11 cellular contexts compared by ENCODE assay signal in the genomic region with DNA sequence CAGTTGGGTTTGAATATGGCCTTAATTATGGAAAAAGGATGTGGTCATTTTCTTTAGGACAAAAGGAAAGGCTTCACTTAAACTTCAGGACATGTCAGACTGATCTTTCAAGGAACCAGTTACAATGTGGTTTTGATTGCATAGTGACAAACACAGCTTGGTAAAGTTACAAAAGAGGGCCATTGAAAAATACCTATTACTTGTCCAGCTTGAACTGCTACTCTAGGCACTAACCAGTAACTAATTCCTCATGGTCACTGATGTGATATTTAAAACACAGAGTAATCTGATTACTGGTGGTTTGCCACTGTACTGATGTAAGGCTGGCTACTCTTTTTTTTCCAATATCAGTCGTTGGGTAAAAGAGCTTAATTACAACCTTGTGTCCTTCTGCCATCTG. TPM values are rescaled to one million over a fixed set of nuclear protein-coding genes. Genes with fewer than 3 reads are reported as not detected.
A peak's percentile ranks its signal among the peaks of the same experiment; 100 is the strongest.
DNase-seq lines count a peak whose midpoint lies in the region; ATAC-seq, FAIRE-seq and TF ChIP-seq lines count a peak whose summit lies in the region.
"Had no signal": no experiment of that assay in that cellular context is flagged by ENCODE, and none has a peak within 500 bp of the region (broad histone marks: within the 10 kb centered on the region; RNA-seq: fewer than 3 reads in every experiment).

No MANE protein-coding gene starts in this region.

- peaks cover 6% of the 10 kb centered on the region for H3F3A ChIP-seq in PC-3 (ENCODE audit: low read length, unreplicated experiment)

- H3K9me1 ChIP-seq in endothelial cell of umbilical vein (replicated peaks; ENCODE audit: control insufficient read depth, extremely low read depth, insufficient read depth, low read length) = peaks cover 3% of the 10 kb centered on the region

- peaks cover 32% of the 10 kb centered on the region for H3K36me3 ChIP-seq in PC-3 (ENCODE audit: low read depth, low read length)
- H3K36me3 ChIP-seq in endothelial cell of umbilical vein (ENCODE audit: control insufficient read depth in 2 of 2, extremely low read depth in 1 of 2, insufficient read depth in 2 of 2, low read length in 2 of 2) = peaks cover under 1 to 18% of the 10 kb centered on the region in 2 experiments
- no peaks in the 10 kb centered on the region for H3K36me3 ChIP-seq in skeletal muscle satellite cell (ENCODE audit: insufficient read depth, low read length)
- H3K36me3 ChIP-seq: breast epithelium had no signal

- POLR2A ChIA-PET in PC-3 (lab: Charles Lee; ENCODE audit: unreplicated experiment) = no interaction called here
- POLR2A ChIA-PET in endothelial cell of umbilical vein (lab: Charles Lee) = no interaction called here

- H3K79me2 ChIP-seq in PC-3 (ENCODE audit: low read length) = peaks cover 99% of the 10 kb centered on the region
- H3K79me2 ChIP-seq in endothelial cell of umbilical vein (ENCODE audit: control insufficient read depth, insufficient read depth, low read length) = peaks cover 64% of the 10 kb centered on the region

- no peak overlapping the region for H2AFZ ChIP-seq in PC-3 (ENCODE audit: low read length)
- H2AFZ ChIP-seq in endothelial cell of umbilical vein (ENCODE audit: low read depth, low read length) = no peak overlapping the region

- intact Hi-C loops in PC-3 (cut with micrococcal nuclease) (loop anchor here (1.0 kb wide), 3 partner anchors 15 to 53 kb away; no protein-coding TSS in a partner anchor), endothelial cell of umbilical vein (cut with micrococcal nuclease) (no loop called here)

- H3K27ac ChIP-seq in PC-3 (ENCODE audit: low read length) (peak overlapping the region; percentile 88), endothelial cell of umbilical vein (ENCODE audit: insufficient read depth, low read depth, low read length) (peak overlapping the region; percentile 3)
- H3K27ac ChIP-seq: breast epithelium had no signal

- no TSS peak for BruUV-seq in PC-3 (replicated peaks; lab: Mats Ljungman, UMichigan)
- BruUV-seq in endothelial cell of umbilical vein (replicated peaks; lab: Mats Ljungman, UMichigan) = no TSS peak

- CTCF ChIA-PET in PC-3 (lab: Charles Lee) (interaction anchor here (0.6 to 2.8 kb wide), 2 partner anchors 53 to 119 kb away, joined by 3 to 15 read pairs; no protein-coding TSS in a partner anchor), endothelial cell of umbilical vein (lab: Charles Lee) (interaction anchor here (0.6 to 15.5 kb wide), 12 partner anchors 9 to 595 kb away, joined by 3 to 462 read pairs (median 4); a partner anchor contains a TSS)

- H4K20me1 ChIP-seq in PC-3 (ENCODE audit: low read length) (peaks cover 65% of the 10 kb centered on the region), endothelial cell of umbilical vein (replicated peaks; ENCODE audit: control insufficient read depth, extremely low read depth, insufficient read depth, low read length) (peaks cover 6% of the 10 kb centered on the region)

- peak; percentile 65 for FAIRE-seq in endothelial cell of umbilical vein (lab: Jason Lieb, UNC)

- H3K4me3 ChIP-seq in PC-3 (ENCODE audit: low read length) (peak overlapping the region; percentile 40; the same call in 1 of the 2 replicates), endothelial cell of umbilical vein (replicated peaks in 1 of 3; ENCODE audit: insufficient read depth in 1 of 3, low read depth in 1 of 3, low read length in 3 of 3) (no peak overlapping the region), skeletal muscle satellite cell (ENCODE audit: low read length) (no peak overlapping the region)
- H3K4me3 ChIP-seq: breast epithelium, spleen had no signal

- dilution Hi-C loops in endothelial cell of umbilical vein (cut with MboI; ENCODE audit: extremely low pct_ligation_motif_present, low sequenced_read_pairs) = no loop called here

- no peak for TF ChIP-seq POLR2A in endothelial cell of umbilical vein (IDR thresholded peaks at IDR 0.05; ENCODE audit: low read depth, low read length)

- DNase-seq in H4 (ENCODE audit: low spot score) (peak; percentile 24), PC-3 (peak; percentile 48), endothelial cell of umbilical vein (ENCODE audit: low read depth, low spot score) (no peak), NCI-H345 treated with DMSO at 0.1 percent for 48 hours (lab: John Stamatoyannopoulos, UW; ENCODE audit: unreplicated experiment) (no peak), NCI-H146 (lab: John Stamatoyannopoulos, UW) (no peak), COLO668 (lab: John Stamatoyannopoulos, UW; ENCODE audit: unreplicated experiment) (no peak)
- DNase-seq: DMS79 treated with DMSO at 0.1 percent for 48 hours, spleen had no signal

- H3K9me3 ChIP-seq in PC-3 (ENCODE audit: low read length) = no peaks in the 10 kb centered on the region
- H3K9me3 ChIP-seq in endothelial cell of umbilical vein (replicated peaks; ENCODE audit: control insufficient read depth, insufficient read depth, low read length) = no peaks in the 10 kb centered on the region
- H3K9me3 ChIP-seq in skeletal muscle satellite cell (replicated peaks; ENCODE audit: low read length) = no peaks in the 10 kb centered on the region
- H3K9me3 ChIP-seq: breast epithelium, spleen had no signal

- no peaks in the 10 kb centered on the region for H3K27me3 ChIP-seq in PC-3 (ENCODE audit: low read length)
- H3K27me3 ChIP-seq in endothelial cell of umbilical vein (ENCODE audit: control insufficient read depth in 2 of 2, insufficient read depth in 2 of 2, low read length in 2 of 2) = no peaks in the 10 kb centered on the region
- no peaks in the 10 kb centered on the region for H3K27me3 ChIP-seq in skeletal muscle satellite cell (ENCODE audit: control insufficient read depth, insufficient read depth, low read length)
- H3K27me3 ChIP-seq: breast epithelium, spleen had no signal

- H3K4me1 ChIP-seq in PC-3 (ENCODE audit: insufficient read depth, low read length) (peaks cover 56% of the 10 kb centered on the region), endothelial cell of umbilical vein (ENCODE audit: control insufficient read depth, extremely low read depth, insufficient read depth, low read length) (peaks cover 11% of the 10 kb centered on the region), skeletal muscle satellite cell (ENCODE audit: control insufficient read depth, insufficient read depth, low read length) (peaks cover 42% of the 10 kb centered on the region)

- no peak for TF ChIP-seq CTCF in PC-3 (conservative IDR thresholded peaks at IDR 0.05; ENCODE audit: low read depth, low read length)
- no peak for TF ChIP-seq CTCF in endothelial cell of umbilical vein (IDR thresholded peaks at IDR 0.05; ENCODE audit: extremely low read depth in 1 of 2, insufficient read depth in 1 of 2, low read depth in 1 of 2, low read length in 2 of 2)

- H3K4me2 ChIP-seq in PC-3 (ENCODE audit: low read length) = peak overlapping the region; percentile 60
- H3K4me2 ChIP-seq in endothelial cell of umbilical vein (ENCODE audit: insufficient read depth, low read length) = no peak overlapping the region
- H3K4me2 ChIP-seq in skeletal muscle satellite cell (ENCODE audit: low read length) = no peak overlapping the region

- ATAC-seq in PC-3 = no peak
- ATAC-seq in GM18517 (IDR thresholded peaks at IDR 0.05; ENCODE audit: unreplicated experiment) = no peak

- no peaks in the 10 kb centered on the region for H3K9me2 ChIP-seq in PC-3 (replicated peaks; ENCODE audit: low read length)

- H3K9ac ChIP-seq in PC-3 (ENCODE audit: low read length) (peak overlapping the region; percentile 30), endothelial cell of umbilical vein (replicated peaks; ENCODE audit: extremely low read depth, insufficient read depth, low read length) (no peak overlapping the region), skeletal muscle satellite cell (ENCODE audit: low read depth, low read length) (peak overlapping the region; percentile 3)

TF ChIP-seq in endothelial cell of umbilical vein, 7 proteins besides CTCF, POLR2A, EP300 and RAD21:
- TF ChIP-seq POLR2AphosphoS5 (IDR thresholded peaks at IDR 0.05; ENCODE audit: insufficient read depth, low read depth, low read length) (no peak), EZH2 (IDR thresholded peaks at IDR 0.05; ENCODE audit: borderline replicate concordance, low read depth, low read length, severe bottlenecking) (no peak), GATA2 (IDR thresholded peaks at IDR 0.05; ENCODE audit: insufficient read depth, insufficient read length, low read depth, low read length) (no peak), MYC (IDR thresholded peaks at IDR 0.05; ENCODE audit: low read depth, low read length) (no peak), JUN (IDR thresholded peaks at IDR 0.05; ENCODE audit: borderline replicate concordance, insufficient read depth, insufficient read length, low read depth) (no peak)
- TF ChIP-seq, protein P1, sequence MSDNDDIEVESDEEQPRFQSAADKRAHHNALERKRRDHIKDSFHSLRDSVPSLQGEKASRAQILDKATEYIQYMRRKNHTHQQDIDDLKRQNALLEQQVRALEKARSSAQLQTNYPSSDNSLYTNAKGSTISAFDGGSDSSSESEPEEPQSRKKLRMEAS (IDR thresholded peaks at IDR 0.05; ENCODE audit: insufficient read depth, insufficient read length) = no peak

RNA-seq across cellular contexts. Expression of a gene that starts 22.6 kb away (rescaled TPM):
- total RNA-seq in H4 (2014; rRNA removed; shearing (Covaris generic)) = 36.4 and 59.0 TPM in 2 replicates
- total RNA-seq in PC-3 (2014; rRNA removed) (120 and 128 TPM in 2 replicates), endothelial cell of umbilical vein (50.5 and 64.8 TPM in 2 replicates)
- polyA plus RNA-seq in endothelial cell of umbilical vein = 31.3 and 35.3 TPM in 2 replicates
- polyA plus RNA-seq in endothelial cell of umbilical vein (2011; cell fraction: cytosol; rRNA removed) = 31.6 and 33.6 TPM in 2 replicates
- 116 and 122 TPM in 2 replicates for polyA plus RNA-seq in endothelial cell of umbilical vein (2011; cell fraction: nucleus; rRNA removed)
- 28.0 and 38.8 TPM in 2 replicates for polyA plus RNA-seq in endothelial cell of umbilical vein (2012)
- 44.3 and 48.7 TPM in 2 replicates for polyA minus RNA-seq in endothelial cell of umbilical vein
- 39.0 TPM for polyA minus RNA-seq in endothelial cell of umbilical vein (2011; cell fraction: cytosol; rRNA and poly(A)+ RNA removed)
- 72.9 and 85.3 TPM in 2 replicates for polyA minus RNA-seq in endothelial cell of umbilical vein (2011; cell fraction: nucleus; rRNA and poly(A)+ RNA removed)
- total RNA-seq in skeletal muscle satellite cell (2012; rRNA removed) = 78.6 and 105 TPM in 2 replicates

Comparison
In these comparisons a context has a peak if more than half of its experiments do, and no peak if none do; other contexts are left out.
1. DNase-seq: peak in H4 (single experiment) and PC-3 (single experiment); none in endothelial cell of umbilical vein (single experiment), NCI-H345 treated with DMSO at 0.1 percent for 48 hours (single experiment), NCI-H146 (single experiment) and COLO668 (single experiment).